In genomic region chr12:82456633-82457032, GRCh38 we compare ENCODE assay signal across 26 cellular contexts.
A peak's percentile ranks its signal among the peaks of the same experiment; 100 is the strongest.
DNase-seq lines count a peak whose midpoint lies in the region; ATAC-seq, FAIRE-seq and TF ChIP-seq lines count a peak whose summit lies in the region.
"Had no signal": no experiment of that assay in that cellular context is flagged by ENCODE, and none has a peak within 500 bp of the region (broad histone marks: within the 10 kb centered on the region; RNA-seq: fewer than 3 reads in every experiment).

No MANE protein-coding gene starts in this region.

- no peak overlapping the region for H2AFZ ChIP-seq in HepG2 (ENCODE audit: low read length)

- H3K79me2 ChIP-seq in HepG2 (ENCODE audit: insufficient read depth, low read length), result no peaks in the 10 kb centered on the region

- H3K27me3 ChIP-seq in HepG2 (ENCODE audit: control insufficient read depth in 1 of 2, insufficient read depth in 2 of 2, low read length in 2 of 2) (no peaks in the 10 kb centered on the region), right lobe of liver (no peaks in the 10 kb centered on the region)
- H3K27me3 ChIP-seq: BE2C, BLaER1 had no signal

- H3K9me3 ChIP-seq in HepG2 (ENCODE audit: low read length) (no peaks in the 10 kb centered on the region), right lobe of liver (no peaks in the 10 kb centered on the region)
- H3K9me3 ChIP-seq: BE2C, BLaER1 had no signal

- CTCF ChIA-PET in HepG2 (lab: Yijun Ruan, JAX; ENCODE audit: low intra/inter-chr PET ratio, low total read pairs), result no interaction called here

- H3K27ac ChIP-seq in HepG2 (ENCODE audit: extremely low read length, insufficient read depth, low read length) (no peak overlapping the region), right lobe of liver (no peak overlapping the region)
- H3K27ac ChIP-seq: 22Rv1, BLaER1 had no signal

- H4K20me1 ChIP-seq in HepG2 (ENCODE audit: insufficient read depth, low read length), result no peaks in the 10 kb centered on the region
- H4K20me1 ChIP-seq: BLaER1 had no signal

- no peak overlapping the region for H3K4me3 ChIP-seq in HepG2 (replicated peaks in 1 of 3; ENCODE audit: insufficient read depth in 1 of 3, low read depth in 2 of 3, low read length in 3 of 3)
- no peak overlapping the region for H3K4me3 ChIP-seq in right lobe of liver
- H3K4me3 ChIP-seq: BLaER1, GM12878 had no signal

- intact Hi-C loops in HepG2 (cut with micrococcal nuclease; ENCODE audit: unreplicated experiment), result no loop called here
- intact Hi-C loops in right lobe of liver (cut with DNase I), result no loop called here

- H3K9ac ChIP-seq in HepG2 (ENCODE audit: insufficient read depth, low read depth, low read length), result no peak overlapping the region
- H3K9ac ChIP-seq: BLaER1 had no signal

- no peak for TF ChIP-seq EP300 in HepG2 (IDR thresholded peaks at IDR 0.05; ENCODE audit: low read depth in 2 of 2, low read length in 2 of 2)
- no peak for TF ChIP-seq EP300 in HepG2 (CRISPR knock-in tag; IDR thresholded peaks at IDR 0.05; ENCODE audit: borderline replicate concordance)

- H3K36me3 ChIP-seq in HepG2 (replicated peaks in 1 of 2; ENCODE audit: control insufficient read depth in 1 of 2, insufficient read depth in 2 of 2, low read length in 2 of 2) (no peaks in the 10 kb centered on the region), right lobe of liver (no peaks in the 10 kb centered on the region)
- H3K36me3 ChIP-seq: BE2C, BLaER1 had no signal

- TF ChIP-seq POLR2A in HepG2 (IDR thresholded peaks at IDR 0.05; ENCODE audit: insufficient read depth in 1 of 2, low read depth in 2 of 2, low read length in 2 of 2), result no peak
- no peak for TF ChIP-seq POLR2A in right lobe of liver (IDR thresholded peaks at IDR 0.05)

- H3K4me2 ChIP-seq in HepG2 (ENCODE audit: low read depth, low read length), result no peak overlapping the region
- H3K4me2 ChIP-seq: BLaER1 had no signal

- POLR2A ChIA-PET in HepG2 (lab: Yijun Ruan, JAX), result no interaction called here

- no TSS peak for BruUV-seq in HepG2 (replicated peaks; lab: Mats Ljungman, UMichigan)

- no peak for ATAC-seq in HepG2
- ATAC-seq in right lobe of liver, result no peak
- no peak for ATAC-seq in HG02588 (IDR thresholded peaks at IDR 0.05; ENCODE audit: unreplicated experiment)
- ATAC-seq: GM12878 had no signal

- in situ Hi-C loops in HepG2 (cut with HindIII; ENCODE audit: extremely low pct_ligation_motif_present, low pct_unique_long_range_greater_than_20kb), result no loop called here

- DNase-seq in HepG2 (ENCODE audit: low spot score) (no peak), right lobe of liver (no peak), frontal cortex (ENCODE audit: low spot score in 2 of 2) (no peak), NAMALWA (ENCODE audit: low spot score) (no peak)
- no peak for DNase-seq in activated CD4-positive, alpha-beta T cell treated with anti-CD3 and anti-CD28 coated beads for 48 hours
- DNase-seq: ACHN; BE2C; C1 segment of cervical spinal cord; CD4-positive, alpha-beta memory T cell; CD4-positive, CD25-positive, alpha-beta regulatory T cell; CD8-positive, alpha-beta memory T cell; COR-L47; DMS 273 treated with DMSO at 0.1 percent for 48 hours; DMS153; DMS53; DMS79; DND-41; EL; GDM1 had no signal

- WGBS in HepG2 (ENCODE audit: low lambda C conversion rate), result 93% methylated on average over 2 of the region's 2 CpGs
- 88% methylated on average over 2 of the region's 2 CpGs for WGBS in right lobe of liver (ENCODE audit: insufficient coverage, low coverage, low lambda C conversion rate, missing lambda C conversion rate)

- TF ChIP-seq CTCF in HepG2 (CRISPR knock-in tag; IDR thresholded peaks at IDR 0.05), result no peak
- no peak for TF ChIP-seq CTCF in right lobe of liver (IDR thresholded peaks at IDR 0.05)

- no peak for TF ChIP-seq RAD21 in HepG2 (CRISPR knock-in tag; IDR thresholded peaks at IDR 0.05)

- FAIRE-seq in HepG2 (lab: Jason Lieb, UNC), result no peak
- peak; percentile 15 for FAIRE-seq in endometrium (lab: Jason Lieb, UNC)
- peak; percentile 49 for FAIRE-seq in frontal cortex (lab: Jason Lieb, UNC)
- FAIRE-seq: GM12878, GM12892, GM18507 had no signal

- H3K4me1 ChIP-seq in HepG2 (ENCODE audit: insufficient read depth, low read length), result no peaks in the 10 kb centered on the region
- no peaks in the 10 kb centered on the region for H3K4me1 ChIP-seq in right lobe of liver
- H3K4me1 ChIP-seq: BE2C had no signal

TF ChIP-seq in HepG2, 621 proteins besides CTCF, POLR2A, EP300 and RAD21:
- TF ChIP-seq MAFF (IDR thresholded peaks at IDR 0.05; ENCODE audit: low read depth, low read length) (peak; percentile 42; the same call in 1 of the 2 replicates), ZNF337 (CRISPR knock-in tag; IDR thresholded peaks at IDR 0.05; ENCODE audit: borderline replicate concordance, low read depth) (no peak), MAFK (conservative IDR thresholded peaks at IDR 0.05 in 1 of 2, IDR thresholded peaks at IDR 0.05 in 1 of 2; ENCODE audit: low read length in 2 of 2) (peak; percentile 51 to 62; a peak in 3 of 4 replicates)
